8 cellular contexts compared by ENCODE assay signal in the genomic region with DNA sequence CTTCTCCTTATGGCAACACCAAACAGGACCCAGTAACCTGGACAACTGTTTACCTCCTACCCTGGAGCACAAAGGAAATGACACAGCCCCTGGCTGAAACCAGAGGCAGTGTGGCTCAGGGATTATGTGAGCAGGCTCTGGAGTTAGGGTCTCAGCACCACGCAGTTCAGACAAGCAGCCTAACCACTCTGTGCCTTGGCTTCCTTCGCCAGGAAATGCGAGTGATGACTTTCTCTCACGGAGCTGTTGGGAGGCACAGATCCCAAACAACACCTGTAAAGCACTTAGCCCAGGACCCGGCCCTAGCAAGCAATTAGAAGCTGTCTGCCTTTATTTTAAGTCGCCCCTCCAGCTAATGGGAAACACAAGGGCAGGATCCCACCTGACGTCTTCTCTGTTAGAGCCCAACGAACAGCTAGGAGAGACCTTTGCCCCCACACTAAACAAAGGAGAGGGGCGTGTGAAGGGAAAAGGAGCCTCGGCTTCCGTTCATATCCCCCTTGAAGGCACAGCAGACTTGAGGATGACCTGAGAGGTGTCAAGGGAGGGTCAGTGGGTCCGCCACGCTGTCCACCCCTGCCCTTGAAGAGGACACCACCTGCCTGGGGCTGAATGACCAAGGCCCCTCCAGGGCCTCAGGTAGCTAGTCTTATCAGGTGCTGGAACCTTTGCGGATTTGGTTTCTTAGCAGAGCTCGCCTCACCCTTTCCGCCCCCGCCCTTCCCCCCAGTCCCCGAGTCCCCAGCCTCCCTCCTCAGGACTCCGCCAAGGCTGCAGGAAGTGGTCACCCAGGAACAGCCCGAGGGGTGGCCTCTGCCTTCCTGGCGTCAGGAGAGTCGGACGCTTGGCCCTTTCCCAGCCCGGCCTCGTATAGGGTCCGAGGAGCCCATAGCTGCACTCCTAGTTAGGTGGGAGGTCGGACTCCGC. TPM values are rescaled to one million over a fixed set of nuclear protein-coding genes. Genes with fewer than 3 reads are reported as not detected.
DNase-seq lines count a peak whose midpoint lies in the region; ATAC-seq, FAIRE-seq and TF ChIP-seq lines count a peak whose summit lies in the region.

No MANE protein-coding gene starts in this region.

- no peak for TF ChIP-seq RAD21 in A549 (conservative IDR thresholded peaks at IDR 0.05 in 1 of 2, IDR thresholded peaks at IDR 0.05 in 1 of 2)

- H3K36me3 ChIP-seq in parathyroid adenoma (ENCODE audit: control insufficient read depth, insufficient read depth, low read length), result no peaks in the 10 kb centered on the region

- H3K4me2 ChIP-seq in A549 (peak overlapping the region; percentile 98), parathyroid adenoma (ENCODE audit: low read length) (peak overlapping the region; percentile 99)

- no peaks in the 10 kb centered on the region for H3K9me3 ChIP-seq in A549
- no peaks in the 10 kb centered on the region for H3K9me3 ChIP-seq in parathyroid adenoma (ENCODE audit: control insufficient read depth, low read length)

- H3K4me1 ChIP-seq in A549 (peaks cover 31% of the 10 kb centered on the region), parathyroid adenoma (peaks cover 5% of the 10 kb centered on the region)

- H3K4me3 ChIP-seq in A549, result peak overlapping the region; percentile 86
- peak overlapping the region; percentile 98 for H3K4me3 ChIP-seq in parathyroid adenoma (ENCODE audit: low read depth, low read length)

- no peak for TF ChIP-seq POLR2A in A549 (IDR thresholded peaks at IDR 0.05; ENCODE audit: low read length)

- TF ChIP-seq CTCF in A549 (IDR thresholded peaks at IDR 0.05) (no peak), parathyroid adenoma (IDR thresholded peaks at IDR 0.05) (no peak)

- H3K79me2 ChIP-seq in parathyroid adenoma, result no peaks in the 10 kb centered on the region

- CTCF ChIA-PET in A549 (lab: Yijun Ruan, JAX), result interaction anchor here (0.7 to 19.4 kb wide), 19 partner anchors 10 to 406 kb away, joined by 3 to 207 read pairs (median 5); no protein-coding TSS in a partner anchor
- CTCF ChIA-PET in activated naive CD4-positive, alpha-beta T cell treated with anti-CD3 and anti-CD28 coated beads, Interleukin-2, amount 10 ng/mL, durations not matched to agents 7 days and 5 days (lab: Charles Lee), result interaction anchor here (0.6 to 2.3 kb wide), 14 partner anchors 10 to 407 kb away, joined by 3 to 9 read pairs (median 4); a partner anchor contains a TSS

- WGBS in A549 (ENCODE audit: missing lambda C conversion rate), result 62% methylated on average over 17 of the region's 28 CpGs

- no peaks in the 10 kb centered on the region for H3K9me3 Mint-ChIP-seq in activated naive CD4-positive, alpha-beta T cell treated with anti-CD3 and anti-CD28 coated beads, Interleukin-2, amount 10 ng/mL, durations not matched to agents 7 days and 5 days

- H3K27me3 ChIP-seq in parathyroid adenoma (ENCODE audit: control insufficient read depth, insufficient read depth, low read length), result no peaks in the 10 kb centered on the region

- no peak for TF ChIP-seq EP300 in A549 (IDR thresholded peaks at IDR 0.05)

- FAIRE-seq in A549 (lab: Jason Lieb, UNC), result no peak

- H3K27ac ChIP-seq in A549 (peak overlapping the region; percentile 88 to 95), parathyroid adenoma (peak overlapping the region; percentile 67)

- H3K27ac Mint-ChIP-seq in activated naive CD4-positive, alpha-beta T cell treated with anti-CD3 and anti-CD28 coated beads, Interleukin-2, amount 10 ng/mL, durations not matched to agents 7 days and 5 days, result peak overlapping the region; percentile 96

- ATAC-seq in A549, result peak; percentile 27 to 35
- ATAC-seq in GM19455 (IDR thresholded peaks at IDR 0.05; ENCODE audit: unreplicated experiment), result peak; percentile 24
- peak; percentile 41 for ATAC-seq in Right ventricle myocardium superior (ENCODE audit: poor library complexity)

- H3K9ac ChIP-seq in parathyroid adenoma, result no peak overlapping the region

- DNase-seq in A549 (ENCODE audit: low read depth in 1 of 2, low spot score in 1 of 2), result no peak
- DNase-seq in NCI-H460 (ENCODE audit: extremely low read depth, low read depth), result peak; percentile 24
- peak; percentile 76 for DNase-seq in activated naive CD4-positive, alpha-beta T cell treated with anti-CD3 and anti-CD28 coated beads, Interleukin-2, amount 10 ng/mL, durations not matched to agents 7 days and 5 days
- peak; percentile 78 for DNase-seq in Right ventricle myocardium superior
- no peak for DNase-seq in iPS-NIHi7 (ENCODE audit: extremely low spot score)
- no peak for DNase-seq in NCI-H187 (lab: John Stamatoyannopoulos, UW)

- peaks cover 4% of the 10 kb centered on the region for H3K27me3 Mint-ChIP-seq in activated naive CD4-positive, alpha-beta T cell treated with anti-CD3 and anti-CD28 coated beads, Interleukin-2, amount 10 ng/mL, durations not matched to agents 7 days and 5 days

- peak overlapping the region; percentile 85 for H2AFZ ChIP-seq in parathyroid adenoma

- H3K36me3 Mint-ChIP-seq in activated naive CD4-positive, alpha-beta T cell treated with anti-CD3 and anti-CD28 coated beads, Interleukin-2, amount 10 ng/mL, durations not matched to agents 7 days and 5 days, result peaks cover 45% of the 10 kb centered on the region

- intact Hi-C loops in Right ventricle myocardium superior (cut with DNase I), result loop anchor here (2.0 kb wide), 1 partner anchor 71 kb away; a partner anchor contains a TSS

- POLR2A ChIA-PET in A549 (lab: Yijun Ruan, JAX), result interaction anchor here (0.7 to 3.4 kb wide), 5 partner anchors 9 to 407 kb away, joined by 4 to 27 read pairs (median 4); a partner anchor contains a TSS

- peaks cover 60% of the 10 kb centered on the region for H3K4me1 Mint-ChIP-seq in activated naive CD4-positive, alpha-beta T cell treated with anti-CD3 and anti-CD28 coated beads, Interleukin-2, amount 10 ng/mL, durations not matched to agents 7 days and 5 days

- peak overlapping the region; percentile 96 for H3K4me3 Mint-ChIP-seq in activated naive CD4-positive, alpha-beta T cell treated with anti-CD3 and anti-CD28 coated beads, Interleukin-2, amount 10 ng/mL, durations not matched to agents 7 days and 5 days

TF ChIP-seq in A549, 52 proteins besides CTCF, POLR2A, EP300 and RAD21:
- TF ChIP-seq CHD2 (IDR thresholded peaks at IDR 0.05; ENCODE audit: low read length, partially characterized antibody), result no peak

RNA-seq across cellular contexts. Expression of a gene that starts 0.8 kb away (rescaled TPM):
- polyA plus RNA-seq in A549 (2011; rRNA removed) (9.5 and 12.4 TPM in 2 replicates), A549 (2017; fragmentation: RNase III; extraction: RNeasy Plus Mini Kit Qiagen cat#74134 plus additional on column Dnase treatment) (6.9 to 7.5 TPM (median 7.4 TPM) in 3 replicates)
- polyA plus RNA-seq in A549 (2012; cell fraction: cytosol; rRNA removed), result 6.0 and 7.3 TPM in 2 replicates
- 45.6 and 50.6 TPM in 2 replicates for polyA plus RNA-seq in A549 (2012; cell fraction: nucleus; rRNA removed)
- polyA minus RNA-seq in A549 (2011; rRNA and poly(A)+ RNA removed), result 16.4 and 25.5 TPM in 2 replicates
- 10.4 and 17.4 TPM in 2 replicates for total RNA-seq in NCI-H460 (2014; rRNA removed; shearing (Covaris generic))
- 39.9 and 52.8 TPM in 2 replicates for polyA plus RNA-seq in NCI-H460 (2014; cell fraction: nucleus; rRNA removed)
- total RNA-seq in Right ventricle myocardium superior, result 37.0 TPM

RNA-seq across cellular contexts. Expression of a gene that starts 7.6 kb away (rescaled TPM):
- polyA plus RNA-seq in A549 (2011; rRNA removed), result 0.93 and 1.00 TPM in 2 replicates
- 0.30 and 0.34 TPM in 2 replicates for polyA plus RNA-seq in A549 (2012; cell fraction: cytosol; rRNA removed)
- polyA plus RNA-seq in A549 (2012; cell fraction: nucleus; rRNA removed), result 0.61 and 0.64 TPM in 2 replicates
- 0.10 to 0.32 TPM (median 0.24 TPM) in 3 replicates for polyA plus RNA-seq in A549 (2017; fragmentation: RNase III; extraction: RNeasy Plus Mini Kit Qiagen cat#74134 plus additional on column Dnase treatment)
- 0.29 TPM in 1 of 2 replicates, not detected in the other for polyA minus RNA-seq in A549 (2011; rRNA and poly(A)+ RNA removed)
- not detected in 2 replicates for total RNA-seq in NCI-H460 (2014; rRNA removed; shearing (Covaris generic))
- polyA plus RNA-seq in NCI-H460 (2014; cell fraction: nucleus; rRNA removed), result not detected in 2 replicates
- total RNA-seq in Right ventricle myocardium superior, result 0.13 TPM

RNA-seq across cellular contexts. Expression of a gene that starts 42.7 kb away (rescaled TPM):
- polyA plus RNA-seq in A549 (2011; rRNA removed) (45.4 and 45.8 TPM in 2 replicates), A549 (2017; fragmentation: RNase III; extraction: RNeasy Plus Mini Kit Qiagen cat#74134 plus additional on column Dnase treatment) (48.1 to 56.3 TPM (median 50.5 TPM) in 3 replicates)
- 74.5 and 87.9 TPM in 2 replicates for polyA plus RNA-seq in A549 (2012; cell fraction: cytosol; rRNA removed)
- polyA plus RNA-seq in A549 (2012; cell fraction: nucleus; rRNA removed), result 120 and 161 TPM in 2 replicates
- 48.0 and 55.9 TPM in 2 replicates for polyA minus RNA-seq in A549 (2011; rRNA and poly(A)+ RNA removed)
- total RNA-seq in NCI-H460 (2014; rRNA removed; shearing (Covaris generic)), result 108 and 114 TPM in 2 replicates
- 340 and 355 TPM in 2 replicates for polyA plus RNA-seq in NCI-H460 (2014; cell fraction: nucleus; rRNA removed)
- 60.3 TPM for total RNA-seq in Right ventricle myocardium superior

RNA-seq across cellular contexts. Expression of a gene that starts 59.7 kb away (rescaled TPM):
- polyA plus RNA-seq in A549 (2011; rRNA removed), result 0.08 TPM in 1 of 2 replicates, not detected in the other
- polyA plus RNA-seq in A549 (2012; cell fraction: cytosol; rRNA removed), result 0.04 and 0.07 TPM in 2 replicates
- 0.05 TPM in 1 of 2 replicates, not detected in the other for polyA plus RNA-seq in A549 (2012; cell fraction: nucleus; rRNA removed)
- polyA plus RNA-seq in A549 (2017; fragmentation: RNase III; extraction: RNeasy Plus Mini Kit Qiagen cat#74134 plus additional on column Dnase treatment), result not detected in 3 replicates
- not detected in 2 replicates for polyA minus RNA-seq in A549 (2011; rRNA and poly(A)+ RNA removed)
- total RNA-seq in NCI-H460 (2014; rRNA removed; shearing (Covaris generic)), result not detected in 2 replicates
- polyA plus RNA-seq in NCI-H460 (2014; cell fraction: nucleus; rRNA removed), result not detected in 2 replicates
- 0.24 TPM for total RNA-seq in Right ventricle myocardium superior

Comparison
In these comparisons a context has a peak if more than half of its experiments do, and no peak if none do; other contexts are left out.
1. DNase-seq: peak in NCI-H460 (single experiment), activated naive CD4-positive, alpha-beta T cell treated with anti-CD3 and anti-CD28 coated beads, Interleukin-2, amount 10 ng/mL, durations not matched to agents 7 days and 5 days (single experiment) and Right ventricle myocardium superior (single experiment); none in A549 (0 of 2), iPS-NIHi7 (single experiment) and NCI-H187 (0 of 2).
2. Peak in every context shown above with its lines, with median percentiles within 50 percentile points of each other: ATAC-seq.